14 cellular contexts compared by ENCODE assay signal in genomic region chr1:78015148-78015547, GRCh38. TPM values are rescaled to one million over a fixed set of nuclear protein-coding genes. Genes with fewer than 3 reads are reported as not detected.
A peak's percentile ranks its signal among the peaks of the same experiment; 100 is the strongest.
DNase-seq lines count a peak whose midpoint lies in the region; ATAC-seq and TF ChIP-seq lines count a peak whose summit lies in the region.
"Had no signal": no experiment of that assay in that cellular context is flagged by ENCODE, and none has a peak within 500 bp of the region (broad histone marks: within the 10 kb centered on the region; RNA-seq: fewer than 3 reads in every experiment).

No MANE protein-coding gene starts in this region.

- H3K4me2 ChIP-seq in skeletal muscle satellite cell (ENCODE audit: low read length): peak overlapping the region; percentile 26
- H3K4me2 ChIP-seq: GM23338 had no signal

- peak overlapping the region; percentile 29 for H3K27ac Mint-ChIP-seq in central memory CD8-positive, alpha-beta T cell (ENCODE audit: low read depth)
- H3K27ac Mint-ChIP-seq: B cell; CD4-positive, alpha-beta memory T cell; GM23338 had no signal

- H3K36me3 Mint-ChIP-seq in central memory CD8-positive, alpha-beta T cell (ENCODE audit: insufficient read depth): peaks cover 7% of the 10 kb centered on the region

- intact Hi-C loops in left ventricle myocardium superior (cut with micrococcal nuclease): no loop called here
- intact Hi-C loops in left cardiac atrium (cut with DNase I): no loop called here

- H3K4me3 ChIP-seq in skeletal muscle satellite cell (ENCODE audit: low read length): no peak overlapping the region
- H3K4me3 ChIP-seq: GM23338 had no signal

- no peak overlapping the region for H3K4me3 Mint-ChIP-seq in central memory CD8-positive, alpha-beta T cell
- H3K4me3 Mint-ChIP-seq: B cell; CD4-positive, alpha-beta memory T cell; GM23338 had no signal

- H3K27me3 Mint-ChIP-seq in central memory CD8-positive, alpha-beta T cell: no peaks in the 10 kb centered on the region
- H3K27me3 Mint-ChIP-seq: B cell; CD4-positive, alpha-beta memory T cell had no signal

- H3K9me3 Mint-ChIP-seq in central memory CD8-positive, alpha-beta T cell: no peaks in the 10 kb centered on the region
- H3K9me3 Mint-ChIP-seq: CD4-positive, alpha-beta memory T cell; GM23338 had no signal

- DNase-seq in left ventricle myocardium superior (no peak), left cardiac atrium (no peak), NCI-H1694 (lab: John Stamatoyannopoulos, UW) (no peak)
- no peak for DNase-seq in central memory CD8-positive, alpha-beta T cell (ENCODE audit: low spot score in 2 of 2)
- DNase-seq in activated CD8-positive, alpha-beta memory T cell treated with anti-CD3 and anti-CD28 coated beads for 24 hours: no peak
- DNase-seq: C1 segment of cervical spinal cord; CD4-positive, alpha-beta memory T cell; DMS79; H7 had no signal

- H3K9ac ChIP-seq in skeletal muscle satellite cell (ENCODE audit: low read depth, low read length): no peak overlapping the region

- ATAC-seq in left ventricle myocardium superior: peak; percentile 55
- ATAC-seq in left cardiac atrium: no peak
- ATAC-seq in central memory CD8-positive, alpha-beta T cell (replicated peaks; ENCODE audit: extremely low read depth, poor library complexity, severe bottlenecking): no peak
- no peak for ATAC-seq in SK-N-SH treated with all-trans-retinoic acid at 6 μM for 48 hours
- ATAC-seq: GM23338 had no signal

- H3K36me3 ChIP-seq in skeletal muscle satellite cell (ENCODE audit: insufficient read depth, low read length): peaks cover 68% of the 10 kb centered on the region

- no peaks in the 10 kb centered on the region for H3K9me3 ChIP-seq in skeletal muscle satellite cell (replicated peaks; ENCODE audit: low read length)

- H3K27me3 ChIP-seq in skeletal muscle satellite cell (ENCODE audit: control insufficient read depth, insufficient read depth, low read length): no peaks in the 10 kb centered on the region

- no peaks in the 10 kb centered on the region for H3K4me1 Mint-ChIP-seq in central memory CD8-positive, alpha-beta T cell
- H3K4me1 Mint-ChIP-seq: GM23338 had no signal

- H3K4me1 ChIP-seq in skeletal muscle satellite cell (ENCODE audit: control insufficient read depth, insufficient read depth, low read length): peaks cover 5% of the 10 kb centered on the region

TF ChIP-seq in SK-N-SH treated with all-trans-retinoic acid at 6 μM for 48 hours, 23 proteins besides CTCF, POLR2A, EP300 and RAD21:
- TF ChIP-seq RARB (CRISPR knock-in tag; IDR thresholded peaks at IDR 0.05) (no peak), CSRNP3 (CRISPR knock-in tag; IDR thresholded peaks at IDR 0.05) (no peak), ISL1 (CRISPR knock-in tag; IDR thresholded peaks at IDR 0.05) (no peak), ZC3H10 (CRISPR knock-in tag; IDR thresholded peaks at IDR 0.05) (no peak), ZNF70 (CRISPR knock-in tag; IDR thresholded peaks at IDR 0.05) (no peak)
- TF ChIP-seq, protein P1, sequence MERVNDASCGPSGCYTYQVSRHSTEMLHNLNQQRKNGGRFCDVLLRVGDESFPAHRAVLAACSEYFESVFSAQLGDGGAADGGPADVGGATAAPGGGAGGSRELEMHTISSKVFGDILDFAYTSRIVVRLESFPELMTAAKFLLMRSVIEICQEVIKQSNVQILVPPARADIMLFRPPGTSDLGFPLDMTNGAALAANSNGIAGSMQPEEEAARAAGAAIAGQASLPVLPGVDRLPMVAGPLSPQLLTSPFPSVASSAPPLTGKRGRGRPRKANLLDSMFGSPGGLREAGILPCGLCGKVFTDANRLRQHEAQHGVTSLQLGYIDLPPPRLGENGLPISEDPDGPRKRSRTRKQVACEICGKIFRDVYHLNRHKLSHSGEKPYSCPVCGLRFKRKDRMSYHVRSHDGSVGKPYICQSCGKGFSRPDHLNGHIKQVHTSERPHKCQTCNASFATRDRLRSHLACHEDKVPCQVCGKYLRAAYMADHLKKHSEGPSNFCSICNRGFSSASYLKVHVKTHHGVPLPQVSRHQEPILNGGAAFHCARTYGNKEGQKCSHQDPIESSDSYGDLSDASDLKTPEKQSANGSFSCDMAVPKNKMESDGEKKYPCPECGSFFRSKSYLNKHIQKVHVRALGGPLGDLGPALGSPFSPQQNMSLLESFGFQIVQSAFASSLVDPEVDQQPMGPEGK (CRISPR knock-in tag; IDR thresholded peaks at IDR 0.05; ENCODE audit: borderline replicate concordance): no peak

RNA-seq across cellular contexts. Expression of gene DNAJB4, which starts 10.4 kb away (rescaled TPM):
- total RNA-seq in left ventricle myocardium superior (99.4 TPM), left cardiac atrium (100 to 1,000 TPM in 1 of 2 donors, 10 to 100 TPM in 1; 78.6 to 105 TPM)
- 63.4 and 94.4 TPM in 2 replicates for total RNA-seq in skeletal muscle satellite cell (2012; rRNA removed)

RNA-seq across cellular contexts. Expression of gene GIPC2, which starts 30.6 kb away (rescaled TPM):
- total RNA-seq in left ventricle myocardium superior (4.9 TPM), left cardiac atrium (1 to 10 TPM; 1.9 to 3.1 TPM)
- 0.25 and 0.66 TPM in 2 replicates for total RNA-seq in skeletal muscle satellite cell (2012; rRNA removed)
- total RNA-seq: B cell, G401 had no signal

RNA-seq across cellular contexts. Expression of gene FUBP1, which starts 36.3 kb away (rescaled TPM):
- 50.7 TPM for total RNA-seq in left ventricle myocardium superior
- total RNA-seq in left cardiac atrium: 10 to 100 TPM; 54.3 to 78.5 TPM
- 97.8 and 99.4 TPM in 2 replicates for total RNA-seq in skeletal muscle satellite cell (2012; rRNA removed)
